In genomic region chr5:101045689-101046088, GRCh38 we compare ENCODE assay signal across 1 cellular context.
TF ChIP-seq lines count a peak whose summit lies in the region.

No MANE protein-coding gene starts in this region.

TF ChIP-seq in endothelial cell of umbilical vein, 7 proteins besides CTCF, POLR2A, EP300 and RAD21:
- TF ChIP-seq JUN (IDR thresholded peaks at IDR 0.05; ENCODE audit: borderline replicate concordance, insufficient read depth, insufficient read length, low read depth) = no peak
- TF ChIP-seq POLR2AphosphoS5 (IDR thresholded peaks at IDR 0.05; ENCODE audit: insufficient read depth, low read depth, low read length) = no peak
TF ChIP-seq in endothelial cell of umbilical vein: peak in this region for 0.
